14 cellular contexts compared by ENCODE assay signal in genomic region chr15:62889141-62889661, GRCh38.
"Had no signal": no experiment of that assay in that cellular context is flagged by ENCODE, and none has a peak within 500 bp of the region (broad histone marks: within the 10 kb centered on the region; RNA-seq: fewer than 3 reads in every experiment).

No MANE protein-coding gene starts in this region.

- H3K27me3 ChIP-seq: breast epithelium, hepatocyte had no signal

- H3K9me3 ChIP-seq: breast epithelium, psoas muscle, spleen had no signal

- H3K27ac ChIP-seq: epithelial cell of prostate, hepatocyte, psoas muscle, spleen had no signal

- H3K27ac Mint-ChIP-seq: activated T-helper 17 cell treated with anti-CD3 and anti-CD28 coated beads, Interleukin-2, amount 50 U/mL, for 72 hours; memory B cell; naive thymus-derived CD8-positive, alpha-beta T cell had no signal

- ATAC-seq: activated T-helper 17 cell treated with anti-CD3 and anti-CD28 coated beads, Interleukin-2, amount 50 U/mL, for 72 hours; naive thymus-derived CD8-positive, alpha-beta T cell had no signal

- DNase-seq: activated naive CD4-positive, alpha-beta T cell treated with Interleukin-2 at 50 U/mL for 16 hours; aorta; islet precursor cell; left ventricle myocardium superior; naive thymus-derived CD8-positive, alpha-beta T cell; occipital lobe; spleen; SW 1271 had no signal

- H3K4me3 ChIP-seq: breast epithelium, hepatocyte, psoas muscle, spleen had no signal

- H3K9me3 Mint-ChIP-seq: activated T-helper 17 cell treated with anti-CD3 and anti-CD28 coated beads, Interleukin-2, amount 50 U/mL, for 72 hours; memory B cell; naive thymus-derived CD8-positive, alpha-beta T cell had no signal

- H2AFZ ChIP-seq: hepatocyte had no signal

- H3K36me3 ChIP-seq: breast epithelium, spleen had no signal

- H3K4me2 ChIP-seq: hepatocyte had no signal

- H3K36me3 Mint-ChIP-seq: memory B cell; naive thymus-derived CD8-positive, alpha-beta T cell had no signal

- H3K4me1 Mint-ChIP-seq: activated T-helper 17 cell treated with anti-CD3 and anti-CD28 coated beads, Interleukin-2, amount 50 U/mL, for 72 hours; memory B cell; naive thymus-derived CD8-positive, alpha-beta T cell had no signal

- H3K4me1 ChIP-seq: breast epithelium, psoas muscle had no signal

- H3K79me2 ChIP-seq: hepatocyte had no signal

- H3K4me3 Mint-ChIP-seq: activated T-helper 17 cell treated with anti-CD3 and anti-CD28 coated beads, Interleukin-2, amount 50 U/mL, for 72 hours; memory B cell; naive thymus-derived CD8-positive, alpha-beta T cell had no signal
